In genomic region chr12:22634883-22635282, GRCh38 we compare ENCODE assay signal across 1 cellular context.
TF ChIP-seq lines count a peak whose summit lies in the region.

No MANE protein-coding gene starts in this region.

TF ChIP-seq in GM23338, 12 proteins besides CTCF, POLR2A, EP300 and RAD21 (continued from another document):
- TF ChIP-seq POLR2AphosphoS5 (IDR thresholded peaks at IDR 0.05; ENCODE audit: low read depth), result no peak
- no peak for TF ChIP-seq ETS1 (IDR thresholded peaks at IDR 0.05)
- TF ChIP-seq JUNB (IDR thresholded peaks at IDR 0.05; ENCODE audit: unreplicated experiment), result no peak
- TF ChIP-seq EZH2 (IDR thresholded peaks at IDR 0.05; ENCODE audit: low read depth, unreplicated experiment), result no peak
TF ChIP-seq in GM23338: peak in this region for 0.
